ENCODE assay signal across 8 cellular contexts in the genomic region with DNA sequence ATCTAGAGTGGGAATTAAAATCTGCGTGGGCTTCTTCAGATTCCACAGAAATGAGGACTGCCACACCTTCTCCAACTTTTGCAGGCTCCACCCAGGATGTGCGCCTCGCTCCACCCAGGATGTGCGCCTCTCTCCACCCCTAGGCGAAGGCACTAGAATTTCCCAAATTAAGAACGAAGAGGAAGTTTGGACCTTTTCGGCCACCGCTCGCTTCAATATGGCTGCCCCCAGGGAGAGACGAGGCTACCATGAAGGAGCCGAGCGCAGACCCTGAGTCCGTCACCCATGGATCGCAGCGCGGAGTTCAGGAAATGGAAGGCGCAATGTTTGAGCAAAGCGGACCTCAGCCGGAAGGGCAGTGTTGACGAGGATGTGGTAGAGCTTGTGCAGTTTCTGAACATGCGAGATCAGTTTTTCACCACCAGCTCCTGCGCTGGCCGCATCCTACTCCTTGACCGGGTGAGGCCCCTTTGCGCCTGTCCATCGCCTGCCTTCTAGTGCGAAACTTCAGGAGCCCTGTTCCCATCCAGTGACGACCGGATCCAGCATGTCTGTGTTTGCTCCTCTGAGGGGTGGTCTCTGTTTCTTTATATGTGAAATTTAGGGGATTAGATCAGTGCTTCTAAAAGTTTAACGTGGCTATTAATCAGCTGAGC. TPM values are rescaled to one million over a fixed set of nuclear protein-coding genes. Genes with fewer than 3 reads are reported as not detected.
A peak's percentile ranks its signal among the peaks of the same experiment; 100 is the strongest.
DNase-seq lines count a peak whose midpoint lies in the region; ATAC-seq and TF ChIP-seq lines count a peak whose summit lies in the region.

A gene with protein sequence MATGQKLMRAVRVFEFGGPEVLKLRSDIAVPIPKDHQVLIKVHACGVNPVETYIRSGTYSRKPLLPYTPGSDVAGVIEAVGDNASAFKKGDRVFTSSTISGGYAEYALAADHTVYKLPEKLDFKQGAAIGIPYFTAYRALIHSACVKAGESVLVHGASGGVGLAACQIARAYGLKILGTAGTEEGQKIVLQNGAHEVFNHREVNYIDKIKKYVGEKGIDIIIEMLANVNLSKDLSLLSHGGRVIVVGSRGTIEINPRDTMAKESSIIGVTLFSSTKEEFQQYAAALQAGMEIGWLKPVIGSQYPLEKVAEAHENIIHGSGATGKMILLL (minus strand): TSS at position 91 of the 656 bp plus-strand sequence. CDS start 8,229 bp downstream, outside the sequence.
A gene with protein sequence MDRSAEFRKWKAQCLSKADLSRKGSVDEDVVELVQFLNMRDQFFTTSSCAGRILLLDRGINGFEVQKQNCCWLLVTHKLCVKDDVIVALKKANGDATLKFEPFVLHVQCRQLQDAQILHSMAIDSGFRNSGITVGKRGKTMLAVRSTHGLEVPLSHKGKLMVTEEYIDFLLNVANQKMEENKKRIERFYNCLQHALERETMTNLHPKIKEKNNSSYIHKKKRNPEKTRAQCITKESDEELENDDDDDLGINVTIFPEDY (plus strand): TSS at position 193 of the 656 bp plus-strand sequence. CDS start 93 bp downstream, at position 286.

- peaks cover 7 to 13% of the 10 kb centered on the region in 2 donors for H3K36me3 ChIP-seq in ascending aorta
- no peaks in the 10 kb centered on the region for H3K36me3 ChIP-seq in hepatocyte (replicated peaks; ENCODE audit: insufficient read depth, low read depth)

- H3K27me3 Mint-ChIP-seq in T-helper 2 cell treated with Interferon-gamma antibody and Interleukin-4, amounts not matched to agents 5 μg/mL and 100 μg/mL, for 36 hours (ENCODE audit: low read depth) = no peaks in the 10 kb centered on the region

- H3K4me3 Mint-ChIP-seq in T-helper 2 cell treated with Interferon-gamma antibody and Interleukin-4, amounts not matched to agents 5 μg/mL and 100 μg/mL, for 36 hours = peak within 1 kb of the TSS; percentile 91

- H3K79me2 ChIP-seq in hepatocyte = no peaks in the 10 kb centered on the region

- H3K4me1 Mint-ChIP-seq in T-helper 2 cell treated with Interferon-gamma antibody and Interleukin-4, amounts not matched to agents 5 μg/mL and 100 μg/mL, for 36 hours (ENCODE audit: low read depth) = peaks cover 31% of the 10 kb centered on the region

- H3K27me3 ChIP-seq in ascending aorta (no peaks in the 10 kb centered on the region), hepatocyte (no peaks in the 10 kb centered on the region)

- no peaks in the 10 kb centered on the region for H3K9me3 Mint-ChIP-seq in T-helper 2 cell treated with Interferon-gamma antibody and Interleukin-4, amounts not matched to agents 5 μg/mL and 100 μg/mL, for 36 hours

- intact Hi-C loops in ascending aorta (cut with DNase I) = loop anchor here (5.0 kb wide), 1 partner anchor 536 kb away; a partner anchor contains a TSS

- H3K9me2 ChIP-seq in hepatocyte (replicated peaks; ENCODE audit: insufficient read depth) = no peaks in the 10 kb centered on the region

- ATAC-seq in GM18499 (IDR thresholded peaks at IDR 0.05; ENCODE audit: insufficient read depth, unreplicated experiment) (peak; percentile 66), HG02943 (IDR thresholded peaks at IDR 0.05; ENCODE audit: low read depth, unreplicated experiment) (peak; percentile 62)

- H3K4me3 ChIP-seq in ascending aorta (peak within 1 kb of the TSS; percentile 65 to 81), hepatocyte (no peak within 1 kb of the TSS)

- H3K4me2 ChIP-seq in hepatocyte = peak within 1 kb of the TSS; percentile 61

- H3K27ac Mint-ChIP-seq in T-helper 2 cell treated with Interferon-gamma antibody and Interleukin-4, amounts not matched to agents 5 μg/mL and 100 μg/mL, for 36 hours = peak within 1 kb of the TSS; percentile 98

- WGBS in hepatocyte (ENCODE audit: low lambda C conversion rate, missing lambda C conversion rate) = 96% methylated on average over 30 of the region's 30 CpGs

- no peaks in the 10 kb centered on the region for H4K20me1 ChIP-seq in hepatocyte (ENCODE audit: insufficient read depth, poor library complexity, severe bottlenecking)

- peak; percentile 76 to 82 for DNase-seq in NCI-H1930 (lab: John Stamatoyannopoulos, UW)
- DNase-seq in T-helper 2 cell treated with Interferon-gamma antibody and Interleukin-4, amounts not matched to agents 5 μg/mL and 100 μg/mL, for 36 hours (ENCODE audit: low spot score) = peak; percentile 82
- peak; percentile 56 to 96 for DNase-seq in ascending aorta (ENCODE audit: low spot score in 2 of 2)
- DNase-seq in hepatocyte (ENCODE audit: low spot score) = no peak
- DNase-seq in retina = peak; percentile 94
- no peak for DNase-seq in ecto neural progenitor cell (ENCODE audit: low spot score)

- H3K4me1 ChIP-seq in ascending aorta (peaks cover 0 to 26% of the 10 kb centered on the region in 2 donors), hepatocyte (ENCODE audit: insufficient read depth) (peaks cover 14% of the 10 kb centered on the region)

- peaks cover 13% of the 10 kb centered on the region for H3K36me3 Mint-ChIP-seq in T-helper 2 cell treated with Interferon-gamma antibody and Interleukin-4, amounts not matched to agents 5 μg/mL and 100 μg/mL, for 36 hours (ENCODE audit: low read depth)

- H3K9me3 ChIP-seq in ascending aorta (no peaks in the 10 kb centered on the region), hepatocyte (ENCODE audit: low read depth) (no peaks in the 10 kb centered on the region)

- H2AFZ ChIP-seq in hepatocyte = no peak within 1 kb of the TSS

- H3K27ac ChIP-seq in ascending aorta (peak within 1 kb of the TSS; percentile 65 to 84), hepatocyte (peak within 1 kb of the TSS; percentile 91)

- TF ChIP-seq CTCF in ascending aorta (IDR thresholded peaks at IDR 0.05) (no peak), hepatocyte (IDR thresholded peaks at IDR 0.05; ENCODE audit: poor library complexity) (no peak)

RNA-seq across cellular contexts. Expression of the first gene that starts in this region (rescaled TPM):
- total RNA-seq in ascending aorta (6.8 TPM), hepatocyte (3.4 and 3.5 TPM in 2 replicates)
- polyA plus RNA-seq in hepatocyte = 1.8 and 3.8 TPM in 2 replicates

RNA-seq across cellular contexts. Expression of the second gene that starts in this region (rescaled TPM):
- total RNA-seq in ascending aorta (6.2 TPM), hepatocyte (0.04 and 0.33 TPM in 2 replicates)
- 0.42 TPM in 1 of 2 replicates, not detected in the other for polyA plus RNA-seq in hepatocyte

Comparison
In these comparisons a context has a peak if more than half of its experiments do, and no peak if none do; other contexts are left out.
1. DNase-seq: peak in NCI-H1930 (2 of 2), T-helper 2 cell treated with Interferon-gamma antibody and Interleukin-4, amounts not matched to agents 5 μg/mL and 100 μg/mL, for 36 hours (single experiment), ascending aorta (2 of 2) and retina (single experiment); none in hepatocyte (single experiment) and ecto neural progenitor cell (single experiment).